Comparison of ENCODE assay signal across 1 cellular context in genomic region chr22:39319284-39320170, GRCh38.
A peak's percentile ranks its signal among the peaks of the same experiment; 100 is the strongest.
TF ChIP-seq lines count a peak whose summit lies in the region.

Gene RPL3, minus strand, starts transcription at chr22:39319623. Its CDS starts 26 bp downstream, at chr22:39319597.

TF ChIP-seq in K562, 482 proteins besides CTCF, POLR2A, EP300 and RAD21 (continued from another document and continues in another):
- TF ChIP-seq KAT7 (CRISPR knock-in tag; IDR thresholded peaks at IDR 0.05; ENCODE audit: borderline replicate concordance), result peak; percentile 69; the same call in 1 of the 2 replicates
- no peak for TF ChIP-seq ZNF253 (CRISPR knock-in tag; conservative IDR thresholded peaks at IDR 0.05)
- TF ChIP-seq CREB3L1 (IDR thresholded peaks at IDR 0.05; ENCODE audit: borderline replicate concordance, low read depth), result 0 out of 2 replicates have a peak, but pooled peaks have one; percentile 59
- TF ChIP-seq, protein P1, sequence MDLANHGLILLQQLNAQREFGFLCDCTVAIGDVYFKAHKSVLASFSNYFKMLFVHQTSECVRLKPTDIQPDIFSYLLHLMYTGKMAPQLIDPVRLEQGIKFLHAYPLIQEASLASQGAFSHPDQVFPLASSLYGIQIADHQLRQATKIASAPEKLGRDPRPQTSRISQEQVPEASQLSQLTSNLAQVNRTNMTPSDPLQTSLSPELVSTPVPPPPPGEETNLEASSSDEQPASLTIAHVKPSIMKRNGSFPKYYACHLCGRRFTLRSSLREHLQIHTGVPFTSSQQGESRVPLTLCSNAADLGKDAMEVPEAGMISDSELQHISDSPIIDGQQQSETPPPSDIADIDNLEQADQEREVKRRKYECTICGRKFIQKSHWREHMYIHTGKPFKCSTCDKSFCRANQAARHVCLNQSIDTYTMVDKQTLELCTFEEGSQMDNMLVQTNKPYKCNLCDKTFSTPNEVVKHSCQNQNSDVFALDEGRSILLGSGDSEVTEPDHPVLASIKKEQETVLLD (IDR thresholded peaks at IDR 0.05), result peak; percentile 95
- TF ChIP-seq FOXK2 (conservative IDR thresholded peaks at IDR 0.05 in 1 of 2, IDR thresholded peaks at IDR 0.05 in 1 of 2; ENCODE audit: low read depth in 2 of 2), result 0 out of 4 replicates have a peak, but pooled peaks of 1 of the 2 experiments have one; percentile 46
- TF ChIP-seq NEUROD1 (IDR thresholded peaks at IDR 0.05; ENCODE audit: borderline replicate concordance, low read depth, low read length, partially characterized antibody), result peak; percentile 43
- no peak for TF ChIP-seq XRCC4 (IDR thresholded peaks at IDR 0.05; ENCODE audit: extremely low read depth, insufficient read depth, insufficient read length)
- TF ChIP-seq NUFIP1 (IDR thresholded peaks at IDR 0.05; ENCODE audit: partially characterized antibody), result no peak
- TF ChIP-seq GATAD2B (IDR thresholded peaks at IDR 0.05; ENCODE audit: borderline replicate concordance), result peak; percentile 29; the same call in 1 of the 2 replicates
- TF ChIP-seq TEAD4 (IDR thresholded peaks at IDR 0.05; ENCODE audit: low read length), result peak; percentile 23; the same call in 1 of the 2 replicates
- TF ChIP-seq TEAD4 (CRISPR knock-in tag; IDR thresholded peaks at IDR 0.05; ENCODE audit: borderline replicate concordance), result no peak
- peak; percentile 42 for TF ChIP-seq FOSL1 (tag; conservative IDR thresholded peaks at IDR 0.05)
- TF ChIP-seq LEF1 (IDR thresholded peaks at IDR 0.05), result no peak
- TF ChIP-seq, protein P2, sequence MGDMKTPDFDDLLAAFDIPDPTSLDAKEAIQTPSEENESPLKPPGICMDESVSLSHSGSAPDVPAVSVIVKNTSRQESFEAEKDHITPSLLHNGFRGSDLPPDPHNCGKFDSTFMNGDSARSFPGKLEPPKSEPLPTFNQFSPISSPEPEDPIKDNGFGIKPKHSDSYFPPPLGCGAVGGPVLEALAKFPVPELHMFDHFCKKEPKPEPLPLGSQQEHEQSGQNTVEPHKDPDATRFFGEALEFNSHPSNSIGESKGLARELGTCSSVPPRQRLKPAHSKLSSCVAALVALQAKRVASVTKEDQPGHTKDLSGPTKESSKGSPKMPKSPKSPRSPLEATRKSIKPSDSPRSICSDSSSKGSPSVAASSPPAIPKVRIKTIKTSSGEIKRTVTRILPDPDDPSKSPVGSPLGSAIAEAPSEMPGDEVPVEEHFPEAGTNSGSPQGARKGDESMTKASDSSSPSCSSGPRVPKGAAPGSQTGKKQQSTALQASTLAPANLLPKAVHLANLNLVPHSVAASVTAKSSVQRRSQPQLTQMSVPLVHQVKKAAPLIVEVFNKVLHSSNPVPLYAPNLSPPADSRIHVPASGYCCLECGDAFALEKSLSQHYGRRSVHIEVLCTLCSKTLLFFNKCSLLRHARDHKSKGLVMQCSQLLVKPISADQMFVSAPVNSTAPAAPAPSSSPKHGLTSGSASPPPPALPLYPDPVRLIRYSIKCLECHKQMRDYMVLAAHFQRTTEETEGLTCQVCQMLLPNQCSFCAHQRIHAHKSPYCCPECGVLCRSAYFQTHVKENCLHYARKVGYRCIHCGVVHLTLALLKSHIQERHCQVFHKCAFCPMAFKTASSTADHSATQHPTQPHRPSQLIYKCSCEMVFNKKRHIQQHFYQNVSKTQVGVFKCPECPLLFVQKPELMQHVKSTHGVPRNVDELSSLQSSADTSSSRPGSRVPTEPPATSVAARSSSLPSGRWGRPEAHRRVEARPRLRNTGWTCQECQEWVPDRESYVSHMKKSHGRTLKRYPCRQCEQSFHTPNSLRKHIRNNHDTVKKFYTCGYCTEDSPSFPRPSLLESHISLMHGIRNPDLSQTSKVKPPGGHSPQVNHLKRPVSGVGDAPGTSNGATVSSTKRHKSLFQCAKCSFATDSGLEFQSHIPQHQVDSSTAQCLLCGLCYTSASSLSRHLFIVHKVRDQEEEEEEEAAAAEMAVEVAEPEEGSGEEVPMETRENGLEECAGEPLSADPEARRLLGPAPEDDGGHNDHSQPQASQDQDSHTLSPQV (IDR thresholded peaks at IDR 0.05), result 0 out of 2 replicates have a peak, but pooled peaks have one; percentile 33
- TF ChIP-seq ZKSCAN1 (IDR thresholded peaks at IDR 0.05; ENCODE audit: low read depth, low read length), result peak; percentile 25; the same call in 1 of the 2 replicates
- TF ChIP-seq, protein P3, sequence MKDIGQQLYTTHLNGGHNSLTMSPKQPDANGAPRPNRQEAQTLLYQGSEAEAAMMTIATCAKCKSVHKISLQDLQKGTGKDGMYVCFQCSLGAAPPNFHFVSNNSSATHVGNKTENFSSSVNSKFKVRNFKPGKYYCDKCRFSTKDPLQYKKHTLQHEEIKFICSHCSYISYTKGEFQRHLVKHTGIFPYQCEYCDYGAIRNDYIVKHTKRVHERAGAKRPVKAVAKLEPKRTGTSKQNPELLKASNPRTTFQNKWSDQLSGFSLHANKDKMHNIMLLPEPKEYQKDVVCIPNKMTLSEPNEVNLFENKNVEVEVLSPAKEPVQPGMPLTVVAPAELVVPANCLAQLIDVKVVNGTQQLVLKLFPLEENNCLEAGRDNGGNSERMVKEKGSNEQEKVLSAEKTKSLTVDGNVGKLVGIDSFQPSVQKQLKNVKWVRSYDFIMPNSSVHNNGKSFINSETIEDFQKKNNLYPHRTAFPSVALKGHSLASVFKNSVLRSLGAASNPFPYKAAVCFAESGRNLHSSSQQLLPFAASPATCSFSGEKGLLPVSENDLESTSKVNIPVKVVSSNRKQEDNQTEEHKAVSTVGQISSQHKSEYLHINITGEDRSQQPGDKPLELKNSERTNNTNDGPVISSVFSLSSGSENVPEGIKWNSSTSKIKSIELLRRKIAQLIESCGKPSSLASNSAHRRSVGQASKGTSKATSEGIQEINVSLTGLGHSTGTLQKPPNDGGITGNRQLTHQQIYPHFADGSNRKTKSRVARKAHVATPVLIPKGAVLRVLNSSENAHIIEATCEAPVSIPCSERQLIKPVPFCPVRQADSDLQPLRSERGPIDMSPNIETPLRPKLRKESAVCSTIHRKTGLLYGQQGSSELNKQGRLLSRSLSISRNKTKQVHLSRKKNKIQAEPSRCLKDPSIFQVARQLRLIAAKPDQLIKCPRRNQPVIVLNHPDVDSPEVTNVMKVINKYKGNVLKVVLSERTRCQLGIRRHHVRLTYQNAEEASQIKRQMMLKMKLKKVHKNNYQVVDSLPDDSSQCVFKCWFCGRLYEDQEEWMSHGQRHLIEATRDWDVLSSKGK (CRISPR knock-in tag; IDR thresholded peaks at IDR 0.05), result no peak
- no peak; the same call in 1 of the 2 replicates for TF ChIP-seq ZNF12 (CRISPR knock-in tag; IDR thresholded peaks at IDR 0.05)
- no peak for TF ChIP-seq IFI16 (CRISPR knock-in tag; IDR thresholded peaks at IDR 0.05)
- no peak for TF ChIP-seq CTBP1 (IDR thresholded peaks at IDR 0.05; ENCODE audit: borderline replicate concordance)
- TF ChIP-seq RNF2 (IDR thresholded peaks at IDR 0.05), result peak; percentile 36; the same call in 1 of the 2 replicates
- TF ChIP-seq ZBED1 (IDR thresholded peaks at IDR 0.05), result 0 out of 2 replicates have a peak, but pooled peaks have one; percentile 5
- peak; percentile 71 for TF ChIP-seq ZNF197 (CRISPR knock-in tag; IDR thresholded peaks at IDR 0.05; ENCODE audit: low read depth)
- peak; percentile 73 for TF ChIP-seq CCNT2 (IDR thresholded peaks at IDR 0.05; ENCODE audit: borderline replicate concordance, extremely low read depth, insufficient read length, low read depth, low read length)
- TF ChIP-seq PHB (CRISPR knock-in tag; IDR thresholded peaks at IDR 0.05), result no peak
- TF ChIP-seq TSC22D4 (tag; IDR thresholded peaks at IDR 0.05), result no peak
- TF ChIP-seq BRF1 (IDR thresholded peaks at IDR 0.05; ENCODE audit: borderline replicate concordance, extremely low read depth, insufficient read length), result no peak
- 0 out of 2 replicates have a peak, but pooled peaks have one; percentile 91 for TF ChIP-seq RBM14 (IDR thresholded peaks at IDR 0.05; ENCODE audit: borderline replicate concordance, insufficient read depth, low read depth, low read length)
- TF ChIP-seq NBN (IDR thresholded peaks at IDR 0.05; ENCODE audit: low read depth), result 0 out of 2 replicates have a peak, but pooled peaks have one; percentile 50
- peak; percentile 67 for TF ChIP-seq NCOR1 (IDR thresholded peaks at IDR 0.05)
- peak; percentile 89 for TF ChIP-seq HMGN3 (IDR thresholded peaks at IDR 0.05; ENCODE audit: borderline replicate concordance, extremely low read depth, insufficient read length, low read depth, low read length)
- 0 out of 2 replicates have a peak, but pooled peaks have one; percentile 17 for TF ChIP-seq ZBTB17 (CRISPR knock-in tag; IDR thresholded peaks at IDR 0.05)
- TF ChIP-seq NFE2L1 (tag; IDR thresholded peaks at IDR 0.05; ENCODE audit: borderline replicate concordance, low read depth), result no peak
- 0 out of 2 replicates have a peak, but pooled peaks have one; percentile 15 for TF ChIP-seq ZSCAN29 (IDR thresholded peaks at IDR 0.05)
- no peak for TF ChIP-seq GATAD2A (IDR thresholded peaks at IDR 0.05)
- TF ChIP-seq TCF7L2 (IDR thresholded peaks at IDR 0.05; ENCODE audit: low read depth, low read length), result no peak
- TF ChIP-seq ZBTB43 (CRISPR knock-in tag; IDR thresholded peaks at IDR 0.05), result no peak
- no peak for TF ChIP-seq THRA (IDR thresholded peaks at IDR 0.05)
- peak; percentile 92 for TF ChIP-seq CREM (IDR thresholded peaks at IDR 0.05; ENCODE audit: low read depth)
- peak; percentile 65; the same call in 1 of the 2 replicates for TF ChIP-seq ATF6 (CRISPR knock-in tag; IDR thresholded peaks at IDR 0.05)
- no peak for TF ChIP-seq KLF10 (CRISPR knock-in tag; IDR thresholded peaks at IDR 0.05)
- TF ChIP-seq, protein P4, sequence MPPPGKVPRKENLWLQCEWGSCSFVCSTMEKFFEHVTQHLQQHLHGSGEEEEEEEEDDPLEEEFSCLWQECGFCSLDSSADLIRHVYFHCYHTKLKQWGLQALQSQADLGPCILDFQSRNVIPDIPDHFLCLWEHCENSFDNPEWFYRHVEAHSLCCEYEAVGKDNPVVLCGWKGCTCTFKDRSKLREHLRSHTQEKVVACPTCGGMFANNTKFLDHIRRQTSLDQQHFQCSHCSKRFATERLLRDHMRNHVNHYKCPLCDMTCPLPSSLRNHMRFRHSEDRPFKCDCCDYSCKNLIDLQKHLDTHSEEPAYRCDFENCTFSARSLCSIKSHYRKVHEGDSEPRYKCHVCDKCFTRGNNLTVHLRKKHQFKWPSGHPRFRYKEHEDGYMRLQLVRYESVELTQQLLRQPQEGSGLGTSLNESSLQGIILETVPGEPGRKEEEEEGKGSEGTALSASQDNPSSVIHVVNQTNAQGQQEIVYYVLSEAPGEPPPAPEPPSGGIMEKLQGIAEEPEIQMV (tag; conservative IDR thresholded peaks at IDR 0.05; ENCODE audit: low read depth), result no peak
- no peak for TF ChIP-seq ZNF449 (CRISPR knock-in tag; IDR thresholded peaks at IDR 0.05)
- no peak for TF ChIP-seq PHF21A (IDR thresholded peaks at IDR 0.05; ENCODE audit: borderline replicate concordance, low read depth)
- no peak; the same call in 1 of the 2 replicates for TF ChIP-seq DPF2 (IDR thresholded peaks at IDR 0.05)
